In the genomic region with DNA sequence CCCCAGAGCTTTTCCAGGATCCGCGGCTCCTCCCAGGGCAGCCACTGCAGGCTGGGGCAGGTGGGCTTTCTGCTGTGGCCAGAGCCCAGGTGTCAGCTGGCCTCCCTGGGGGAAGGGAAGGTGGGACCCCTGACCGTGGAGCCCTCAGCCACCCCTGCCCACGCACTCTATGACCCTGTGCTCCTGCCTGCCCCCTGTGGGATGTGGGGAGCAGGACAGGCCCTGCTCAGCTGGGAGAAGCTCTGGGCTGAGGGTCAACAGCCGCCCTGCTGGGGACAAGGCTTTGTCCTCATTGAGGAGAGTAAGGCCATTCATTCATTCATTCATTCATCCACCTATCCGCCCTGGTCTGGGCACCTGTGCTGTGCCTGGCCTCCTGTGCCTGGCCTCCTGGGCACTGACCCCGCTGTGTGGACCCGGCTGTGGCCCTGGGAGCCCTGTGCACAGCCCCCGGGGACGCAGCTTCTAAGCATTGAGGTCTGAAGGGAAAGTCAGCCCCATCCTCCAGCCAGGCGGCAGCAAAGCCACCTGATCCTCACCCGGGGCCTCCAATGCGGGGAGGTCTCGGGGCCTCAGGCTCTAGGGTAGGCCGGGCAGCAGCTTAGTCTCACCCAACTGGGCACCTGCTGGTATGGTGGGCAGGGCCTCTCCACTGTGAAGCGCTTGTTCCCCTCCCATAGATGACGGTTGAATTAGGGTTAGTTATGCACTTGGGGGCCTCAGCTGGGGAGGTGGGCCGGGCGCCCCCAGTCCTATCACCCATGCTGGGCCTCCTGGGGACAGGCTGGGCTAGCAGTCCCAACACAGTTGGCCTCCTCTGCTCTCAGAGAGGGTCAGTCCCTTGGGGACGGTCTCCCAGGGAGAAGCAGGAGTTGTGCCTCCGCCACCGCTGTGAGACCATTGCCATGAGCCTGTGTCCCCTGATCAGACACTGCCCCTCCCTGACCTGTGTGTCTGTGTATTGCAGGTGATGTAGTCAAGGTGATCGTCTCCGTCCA, we compare ENCODE assay signal across 10 cellular contexts. TPM values are rescaled to one million over a fixed set of nuclear protein-coding genes. Genes with fewer than 3 reads are reported as not detected.
A peak's percentile ranks its signal among the peaks of the same experiment; 100 is the strongest.
DNase-seq lines count a peak whose midpoint lies in the region; ATAC-seq and TF ChIP-seq lines count a peak whose summit lies in the region.
"Had no signal": no experiment of that assay in that cellular context is flagged by ENCODE, and none has a peak within 500 bp of the region (broad histone marks: within the 10 kb centered on the region; RNA-seq: fewer than 3 reads in every experiment).

No MANE protein-coding gene starts in this region.

- peak; percentile 86 for TF ChIP-seq CTCF in CD14-positive monocyte (IDR thresholded peaks at IDR 0.05)

- in situ Hi-C loops in GM18951 (cut with MboI; ENCODE audit: low sequenced_read_pairs, unreplicated experiment) (loop anchor here (25.0 kb wide), 1 partner anchor 375 kb away; a partner anchor contains a TSS), G401 (cut with HindIII; ENCODE audit: low sequenced_read_pairs) (no loop called here)

- peak; percentile 48 for ATAC-seq in activated T-helper 17 cell treated with anti-CD3 and anti-CD28 coated beads, Interleukin-2, amount 50 U/mL, for 72 hours (replicated peaks)
- peak; percentile 64 for ATAC-seq in memory B cell (ENCODE audit: low read depth)
- no peak for ATAC-seq in HG03469 (IDR thresholded peaks at IDR 0.05; ENCODE audit: unreplicated experiment)

- H3K4me1 Mint-ChIP-seq in CD14-positive monocyte (peaks cover 14% of the 10 kb centered on the region), memory B cell (peaks cover 24% of the 10 kb centered on the region)
- peaks cover 6% of the 10 kb centered on the region for H3K4me1 Mint-ChIP-seq in activated T-helper 17 cell treated with anti-CD3 and anti-CD28 coated beads, Interleukin-2, amount 50 U/mL, for 72 hours

- intact Hi-C loops in CD14-positive monocyte (cut with micrococcal nuclease) = no loop called here

- peaks cover 6 to 10% (median 10%) of the 10 kb centered on the region in 3 donors for H3K27me3 Mint-ChIP-seq in CD14-positive monocyte (ENCODE audit: low read depth in 3 of 3)
- H3K27me3 Mint-ChIP-seq in activated T-helper 17 cell treated with anti-CD3 and anti-CD28 coated beads, Interleukin-2, amount 50 U/mL, for 72 hours = no peaks in the 10 kb centered on the region
- H3K27me3 Mint-ChIP-seq in memory B cell = no peaks in the 10 kb centered on the region

- TF ChIP-seq POLR2A in GM18951 (IDR thresholded peaks at IDR 0.05; ENCODE audit: extremely low read depth, insufficient read depth, insufficient read length) = peak; percentile 26

- H3K36me3 Mint-ChIP-seq in CD14-positive monocyte (peaks cover 44 to 59% of the 10 kb centered on the region in 2 donors), memory B cell (peaks cover 11% of the 10 kb centered on the region)
- H3K36me3 Mint-ChIP-seq in activated T-helper 17 cell treated with anti-CD3 and anti-CD28 coated beads, Interleukin-2, amount 50 U/mL, for 72 hours (ENCODE audit: low read depth) = peaks cover 56% of the 10 kb centered on the region

- no peaks in the 10 kb centered on the region for H3K9me3 Mint-ChIP-seq in CD14-positive monocyte
- no peaks in the 10 kb centered on the region for H3K9me3 Mint-ChIP-seq in activated T-helper 17 cell treated with anti-CD3 and anti-CD28 coated beads, Interleukin-2, amount 50 U/mL, for 72 hours
- H3K9me3 Mint-ChIP-seq in memory B cell = no peaks in the 10 kb centered on the region

- H3K4me3 Mint-ChIP-seq in CD14-positive monocyte = no peak overlapping the region
- H3K4me3 Mint-ChIP-seq in activated T-helper 17 cell treated with anti-CD3 and anti-CD28 coated beads, Interleukin-2, amount 50 U/mL, for 72 hours = no peak overlapping the region
- H3K4me3 Mint-ChIP-seq in memory B cell = no peak overlapping the region

- H3K27ac Mint-ChIP-seq in CD14-positive monocyte (no peak overlapping the region), memory B cell (peak overlapping the region; percentile 60)
- H3K27ac Mint-ChIP-seq in activated T-helper 17 cell treated with anti-CD3 and anti-CD28 coated beads, Interleukin-2, amount 50 U/mL, for 72 hours = no peak overlapping the region

- DNase-seq in CD14-positive monocyte (ENCODE audit: low spot score) (peak; percentile 51), memory B cell (ENCODE audit: low spot score in 2 of 2) (no peak), ecto neural progenitor cell (ENCODE audit: low spot score) (no peak), Ammon's horn (ENCODE audit: low spot score) (no peak), G401 (ENCODE audit: low spot score) (no peak)
- DNase-seq: nucleus accumbens had no signal

RNA-seq across cellular contexts. Expression of a gene that starts 6.0 kb away (rescaled TPM):
- polyA plus RNA-seq in CD14-positive monocyte = 10 to 100 TPM; 62.1 to 64.4 TPM
- 100 to 1,000 TPM in 1 of 2 donors, 10 to 100 TPM in 1; 93.2 to 299 TPM for total RNA-seq in activated T-helper 17 cell treated with anti-CD3 and anti-CD28 coated beads, Interleukin-2, amount 50 U/mL, for 72 hours
- total RNA-seq in G401 (2014; rRNA removed; shearing (Covaris generic)) = 7.4 and 9.0 TPM in 2 replicates

RNA-seq across cellular contexts. Expression of a gene that starts 24.4 kb away (rescaled TPM):
- polyA plus RNA-seq in CD14-positive monocyte = 1 to 10 TPM; 3.6 to 6.0 TPM
- total RNA-seq in activated T-helper 17 cell treated with anti-CD3 and anti-CD28 coated beads, Interleukin-2, amount 50 U/mL, for 72 hours = 10 to 100 TPM; 27.4 to 36.3 TPM
- 26.9 and 31.7 TPM in 2 replicates for total RNA-seq in G401 (2014; rRNA removed; shearing (Covaris generic))

RNA-seq across cellular contexts. Expression of a gene that starts 32.1 kb away (rescaled TPM):
- polyA plus RNA-seq in CD14-positive monocyte = not detected
- total RNA-seq in activated T-helper 17 cell treated with anti-CD3 and anti-CD28 coated beads, Interleukin-2, amount 50 U/mL, for 72 hours = not detected
- not detected in 2 replicates for total RNA-seq in G401 (2014; rRNA removed; shearing (Covaris generic))
- total RNA-seq: SK-MEL-5 had no signal

RNA-seq across cellular contexts. Expression of a gene that starts 35.8 kb away (rescaled TPM):
- 10 to 100 TPM; 11.9 to 13.7 TPM for polyA plus RNA-seq in CD14-positive monocyte
- 10 to 100 TPM; 41.7 to 54.9 TPM for total RNA-seq in activated T-helper 17 cell treated with anti-CD3 and anti-CD28 coated beads, Interleukin-2, amount 50 U/mL, for 72 hours
- total RNA-seq in G401 (2014; rRNA removed; shearing (Covaris generic)) = 32.9 and 45.4 TPM in 2 replicates
